Comparison of ENCODE assay signal across 13 cellular contexts in genomic region chr10:113550365-113550764, GRCh38. TPM values are rescaled to one million over a fixed set of nuclear protein-coding genes. Genes with fewer than 3 reads are reported as not detected.
DNase-seq lines count a peak whose midpoint lies in the region; ATAC-seq and TF ChIP-seq lines count a peak whose summit lies in the region.
"Had no signal": no experiment of that assay in that cellular context is flagged by ENCODE, and none has a peak within 500 bp of the region (broad histone marks: within the 10 kb centered on the region; RNA-seq: fewer than 3 reads in every experiment).

No MANE protein-coding gene starts in this region.

- H3K27me3 ChIP-seq in endodermal cell (ENCODE audit: control insufficient read depth, insufficient read depth, low read length, poor library complexity, severe bottlenecking) (no peaks in the 10 kb centered on the region), mesenchymal stem cell (ENCODE audit: control insufficient read depth in 1 of 2, insufficient read depth in 1 of 2, low read length in 2 of 2) (peaks cover 0 to 11% of the 10 kb centered on the region in 2 experiments), tibial nerve (no peaks in the 10 kb centered on the region)

- no peak overlapping the region for H3K4me2 ChIP-seq in mesenchymal stem cell (ENCODE audit: low read length, poor library complexity, severe bottlenecking)
- H3K4me2 ChIP-seq: KMS-11 had no signal

- DNase-seq in EL (peak; percentile 31), NCI-H69 (lab: John Stamatoyannopoulos, UW) (peak; percentile 38), endodermal cell (no peak), mesenchymal stem cell (peak; percentile 38), HK-2 (ENCODE audit: unreplicated experiment) (no peak), globus pallidus (ENCODE audit: low spot score) (no peak), tibial nerve (ENCODE audit: low spot score in 2 of 2) (no peak), natural killer cell (no peak)
- DNase-seq: activated CD4-positive, alpha-beta T cell treated with anti-CD3 and anti-CD28 coated beads, Interleukin-2, amount 10 ng/mL, durations not matched to agents 24 days and 14 days; NCI-H226; stimulated activated CD4-positive, alpha-beta T cell treated with anti-CD3 and anti-CD28 coated beads, Interleukin-4, amount 100 ng/mL, for 4 hours had no signal

- H3K27me3 Mint-ChIP-seq in endodermal cell (ENCODE audit: insufficient read depth) (peaks cover 26% of the 10 kb centered on the region), natural killer cell (ENCODE audit: low read depth in 2 of 2) (peaks cover 7 to 19% of the 10 kb centered on the region in 2 donors)

- H3K27ac ChIP-seq in endodermal cell (ENCODE audit: low read depth, low read length): no peak overlapping the region
- peak overlapping the region; percentile 63 for H3K27ac ChIP-seq in mesenchymal stem cell (ENCODE audit: low read length, poor library complexity, severe bottlenecking)
- no peak overlapping the region for H3K27ac ChIP-seq in tibial nerve
- H3K27ac ChIP-seq: KMS-11, neutrophil had no signal

- no peak overlapping the region for H3K4me3 Mint-ChIP-seq in endodermal cell
- H3K4me3 Mint-ChIP-seq in natural killer cell: no peak overlapping the region
- H3K4me3 Mint-ChIP-seq: activated CD4-positive, alpha-beta T cell treated with anti-CD3 and anti-CD28 coated beads, Interleukin-2, amount 10 ng/mL, durations not matched to agents 24 days and 14 days had no signal

- no peak overlapping the region for H2AFZ ChIP-seq in mesenchymal stem cell (ENCODE audit: low read depth, low read length)

- peak overlapping the region; percentile 75 for H3K27ac Mint-ChIP-seq in endodermal cell
- no peak overlapping the region for H3K27ac Mint-ChIP-seq in natural killer cell
- H3K27ac Mint-ChIP-seq: activated CD4-positive, alpha-beta T cell treated with anti-CD3 and anti-CD28 coated beads, Interleukin-2, amount 10 ng/mL, durations not matched to agents 24 days and 14 days had no signal

- no peak overlapping the region for H2BK5ac ChIP-seq in mesenchymal stem cell (ENCODE audit: low read depth, low read length, poor library complexity, severe bottlenecking)

- intact Hi-C loops in natural killer cell (cut with micrococcal nuclease): no loop called here

- H3K36me3 ChIP-seq in endodermal cell (ENCODE audit: control insufficient read depth, insufficient read depth, low read length) (no peaks in the 10 kb centered on the region), mesenchymal stem cell (ENCODE audit: control insufficient read depth in 1 of 2, insufficient read depth in 2 of 2, low read depth in 1 of 2, low read length in 2 of 2) (no peaks in the 10 kb centered on the region), tibial nerve (no peaks in the 10 kb centered on the region)
- H3K36me3 ChIP-seq: neutrophil had no signal

- H3K9ac ChIP-seq in endodermal cell (ENCODE audit: extremely low read depth, low read length, poor library complexity, severe bottlenecking): no peak overlapping the region
- no peak overlapping the region for H3K9ac ChIP-seq in mesenchymal stem cell (ENCODE audit: low read length)
- H3K9ac ChIP-seq: KMS-11 had no signal

- no peak for TF ChIP-seq POLR2A in tibial nerve (IDR thresholded peaks at IDR 0.05)

- no peak for TF ChIP-seq EP300 in tibial nerve (IDR thresholded peaks at IDR 0.05)

- no peak overlapping the region for H3K4ac ChIP-seq in mesenchymal stem cell (ENCODE audit: low read depth in 1 of 2, low read length in 2 of 2)

- no peak overlapping the region for H2AK5ac ChIP-seq in mesenchymal stem cell (ENCODE audit: low read length, severe bottlenecking)

- H3K23ac ChIP-seq in mesenchymal stem cell (ENCODE audit: low read length in 2 of 2): no peak overlapping the region

- H4K91ac ChIP-seq in mesenchymal stem cell (ENCODE audit: low read length): no peak overlapping the region

- no peaks in the 10 kb centered on the region for H3K36me3 Mint-ChIP-seq in endodermal cell (ENCODE audit: low read depth)
- no peaks in the 10 kb centered on the region for H3K36me3 Mint-ChIP-seq in natural killer cell

- H3K4me1 ChIP-seq in endodermal cell (ENCODE audit: control insufficient read depth, insufficient read depth, low read length) (peaks cover 14% of the 10 kb centered on the region), mesenchymal stem cell (ENCODE audit: control insufficient read depth, insufficient read depth, low read depth, low read length) (peaks cover 6% of the 10 kb centered on the region), tibial nerve (no peaks in the 10 kb centered on the region)

- no peak overlapping the region for H3K14ac ChIP-seq in mesenchymal stem cell (ENCODE audit: low read length in 2 of 2)

- no peaks in the 10 kb centered on the region for H3K9me3 ChIP-seq in endodermal cell (ENCODE audit: control insufficient read depth, low read length)
- H3K9me3 ChIP-seq in mesenchymal stem cell (ENCODE audit: control insufficient read depth, low read length): no peaks in the 10 kb centered on the region
- no peaks in the 10 kb centered on the region for H3K9me3 ChIP-seq in tibial nerve
- H3K9me3 ChIP-seq: neutrophil had no signal

- no peaks in the 10 kb centered on the region for H3K9me3 Mint-ChIP-seq in endodermal cell
- no peaks in the 10 kb centered on the region for H3K9me3 Mint-ChIP-seq in natural killer cell
- H3K9me3 Mint-ChIP-seq: activated CD4-positive, alpha-beta T cell treated with anti-CD3 and anti-CD28 coated beads, Interleukin-2, amount 10 ng/mL, durations not matched to agents 24 days and 14 days had no signal

- ATAC-seq in natural killer cell: no peak

- no peak overlapping the region for H2BK12ac ChIP-seq in mesenchymal stem cell (ENCODE audit: low read length in 2 of 2)

- H3K4me3 ChIP-seq in endodermal cell (ENCODE audit: low read length) (no peak overlapping the region), mesenchymal stem cell (ENCODE audit: insufficient read depth in 1 of 2, low read depth in 1 of 2, low read length in 2 of 2) (no peak overlapping the region), tibial nerve (no peak overlapping the region)

- H3K18ac ChIP-seq in mesenchymal stem cell (ENCODE audit: low read depth in 1 of 2, low read length in 2 of 2): no peak overlapping the region

- H2BK120ac ChIP-seq in mesenchymal stem cell (ENCODE audit: low read depth, low read length): no peak overlapping the region

- H4K8ac ChIP-seq in mesenchymal stem cell (ENCODE audit: low read length): no peak overlapping the region

- H2BK15ac ChIP-seq in mesenchymal stem cell (ENCODE audit: low read depth, poor library complexity, severe bottlenecking): no peak overlapping the region

- no peak for TF ChIP-seq CTCF in endodermal cell (conservative IDR thresholded peaks at IDR 0.05)
- no peak for TF ChIP-seq CTCF in tibial nerve (IDR thresholded peaks at IDR 0.05)
- TF ChIP-seq CTCF in natural killer cell (IDR thresholded peaks at IDR 0.05): no peak

- H3K4me1 Mint-ChIP-seq in endodermal cell: peaks cover 47% of the 10 kb centered on the region
- no peaks in the 10 kb centered on the region for H3K4me1 Mint-ChIP-seq in natural killer cell

- 81 to 84% methylated on average over 5 to 6 of the region's 6 CpGs for WGBS in endodermal cell (ENCODE audit: insufficient coverage in 1 of 2, insufficient read length in 1 of 2), 2 experiments
- 65% methylated on average over 6 of the region's 6 CpGs for WGBS in mesenchymal stem cell
- WGBS in tibial nerve, 2 donors: 19 to 26% methylated on average over 6 of the region's 6 CpGs

- no peaks in the 10 kb centered on the region for H3K79me1 ChIP-seq in mesenchymal stem cell (replicated peaks; ENCODE audit: low read length, poor library complexity, severe bottlenecking)

RNA-seq across cellular contexts. Expression of gene HABP2, which starts 2.5 kb away (rescaled TPM):
- total RNA-seq in endodermal cell: 1 to 10 TPM in 1 of 2 donors, under 1 TPM in 1; 0.71 to 1.6 TPM
- 0.46 TPM for polyA plus RNA-seq in endodermal cell (2013, experiment 1 of 2)
- 0.33 TPM for polyA plus RNA-seq in endodermal cell (2013, experiment 2 of 2)
- not detected for polyA plus RNA-seq in mesenchymal stem cell (2013, experiment 1 of 2)
- not detected for polyA plus RNA-seq in mesenchymal stem cell (2013, experiment 2 of 2)
- not detected for total RNA-seq in tibial nerve
- not detected for total RNA-seq in natural killer cell
- total RNA-seq: activated CD4-positive, alpha-beta T cell treated with anti-CD3 and anti-CD28 coated beads, Interleukin-2, amount 10 ng/mL, durations not matched to agents 24 days and 14 days had no signal

Comparison
In these comparisons a context has a peak if more than half of its experiments do, and no peak if none do; other contexts are left out.
1. DNase-seq: peak in EL (single experiment), NCI-H69 (single experiment) and mesenchymal stem cell (single experiment); none in endodermal cell (single experiment), HK-2 (single experiment), globus pallidus (single experiment), tibial nerve (0 of 2) and natural killer cell (single experiment).